In the genomic region with DNA sequence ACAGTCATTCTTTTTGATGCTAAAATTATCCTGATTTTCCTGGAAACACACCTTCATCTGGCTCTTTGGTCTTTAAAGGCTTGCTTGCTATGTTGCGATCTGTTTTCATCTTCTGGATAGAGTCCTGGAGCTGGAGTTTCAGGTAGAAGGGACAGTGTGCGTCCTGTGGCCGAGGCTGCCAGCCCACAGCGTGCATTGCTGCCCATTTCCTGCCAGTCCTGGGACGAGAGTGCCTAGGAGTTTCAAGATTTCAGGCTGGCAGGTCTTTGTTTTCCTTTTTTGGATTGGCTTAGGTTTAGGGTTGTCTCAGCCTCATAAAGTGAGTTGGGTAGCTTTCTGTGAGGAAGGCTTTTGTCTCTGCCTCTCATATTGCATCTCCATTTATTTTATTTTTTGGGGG, we compare ENCODE assay signal across 1 cellular context.
TF ChIP-seq lines count a peak whose summit lies in the region.

No MANE protein-coding gene starts in this region.

TF ChIP-seq in H1, 55 proteins besides CTCF, POLR2A, EP300 and RAD21:
- TF ChIP-seq SUZ12 (IDR thresholded peaks at IDR 0.05; ENCODE audit: low read length) (no peak), CBX8 (IDR thresholded peaks at IDR 0.05; ENCODE audit: borderline replicate concordance, low read depth, low read length) (no peak)
